ENCODE assay signal across 19 cellular contexts in genomic region chr16:8923199-8923598, GRCh38. TPM values are rescaled to one million over a fixed set of nuclear protein-coding genes. Genes with fewer than 3 reads are reported as not detected.
A peak's percentile ranks its signal among the peaks of the same experiment; 100 is the strongest.
DNase-seq lines count a peak whose midpoint lies in the region; ATAC-seq and TF ChIP-seq lines count a peak whose summit lies in the region.
"Had no signal": no experiment of that assay in that cellular context is flagged by ENCODE, and none has a peak within 500 bp of the region (broad histone marks: within the 10 kb centered on the region; RNA-seq: fewer than 3 reads in every experiment).

No MANE protein-coding gene starts in this region.

- H3K79me2 ChIP-seq in Karpas-422 (ENCODE audit: low read length): peaks cover 34% of the 10 kb centered on the region

- no peak overlapping the region for H3K9ac ChIP-seq in Karpas-422 (ENCODE audit: low read length)

- H3K4me3 ChIP-seq in sigmoid colon (no peak overlapping the region), Karpas-422 (ENCODE audit: low read length) (no peak overlapping the region)
- H3K4me3 ChIP-seq: GM12878, K562 had no signal

- H3K4me1 Mint-ChIP-seq in activated naive CD8-positive, alpha-beta T cell (ENCODE audit: low read depth): peaks cover 52% of the 10 kb centered on the region
- peaks cover 66% of the 10 kb centered on the region for H3K4me1 Mint-ChIP-seq in activated naive CD8-positive, alpha-beta T cell treated with anti-CD3 and anti-CD28 coated beads, Interleukin-2, amount 50 U/mL, for 24 hours

- H3K4me1 ChIP-seq in sigmoid colon (peaks cover 0 to 8% (median 0%) of the 10 kb centered on the region in 4 donors), Karpas-422 (ENCODE audit: low read length) (peaks cover 18% of the 10 kb centered on the region)

- no peaks in the 10 kb centered on the region for H3K9me3 Mint-ChIP-seq in activated naive CD8-positive, alpha-beta T cell (ENCODE audit: low read depth)
- H3K9me3 Mint-ChIP-seq in activated naive CD8-positive, alpha-beta T cell treated with anti-CD3 and anti-CD28 coated beads, Interleukin-2, amount 50 U/mL, for 24 hours: no peaks in the 10 kb centered on the region

- H3K36me3 ChIP-seq in sigmoid colon: peaks cover 0 to 69% (median 32%) of the 10 kb centered on the region in 4 donors
- peaks cover 20% of the 10 kb centered on the region for H3K36me3 ChIP-seq in Karpas-422 (ENCODE audit: insufficient read depth, low read length)

- TF ChIP-seq POLR2A in sigmoid colon (IDR thresholded peaks at IDR 0.05): no peak

- no peak overlapping the region for H3K27ac ChIP-seq in VCaP
- no peak overlapping the region for H3K27ac ChIP-seq in sigmoid colon
- no peak overlapping the region for H3K27ac ChIP-seq in Karpas-422 (ENCODE audit: low read length)
- H3K27ac ChIP-seq: HL-60 had no signal

- no peaks in the 10 kb centered on the region for H3K27me3 ChIP-seq in sigmoid colon
- H3K27me3 ChIP-seq in Karpas-422 (ENCODE audit: low read length): no peaks in the 10 kb centered on the region

- no peak for ATAC-seq in activated naive CD8-positive, alpha-beta T cell treated with anti-CD3 and anti-CD28 coated beads, Interleukin-2, amount 50 U/mL, for 24 hours
- ATAC-seq: GM12878, K562 had no signal

- intact Hi-C loops in sigmoid colon (cut with DNase I): no loop called here

- DNase-seq in activated naive CD8-positive, alpha-beta T cell treated with anti-CD3 and anti-CD28 coated beads, Interleukin-2, amount 50 U/mL, for 24 hours: no peak
- peak; percentile 14 for DNase-seq in globus pallidus (ENCODE audit: low spot score)
- peak; percentile 35 for DNase-seq in putamen (ENCODE audit: low spot score)
- DNase-seq in sigmoid colon: no peak
- DNase-seq in T-helper 2 cell: no peak
- no peak for DNase-seq in Karpas-422
- DNase-seq: Caco-2; DMS53; NCI-H1092; NCI-H2107; NCI-H345; NCI-H69; NK-92 treated with Interleukin-12 subunit alpha and Interleukin-12 subunit beta, amount 100 ng/mL, for 24 hours had no signal

- TF ChIP-seq EP300 in sigmoid colon (IDR thresholded peaks at IDR 0.05): no peak

- WGBS in sigmoid colon, 2 donors: 73 to 87% methylated on average over 11 of the region's 11 CpGs

- peak overlapping the region; percentile 46 for H3K27ac Mint-ChIP-seq in activated naive CD8-positive, alpha-beta T cell
- no peak overlapping the region for H3K27ac Mint-ChIP-seq in activated naive CD8-positive, alpha-beta T cell treated with anti-CD3 and anti-CD28 coated beads, Interleukin-2, amount 50 U/mL, for 24 hours

- H3K4me3 Mint-ChIP-seq in activated naive CD8-positive, alpha-beta T cell: no peak overlapping the region
- H3K4me3 Mint-ChIP-seq in activated naive CD8-positive, alpha-beta T cell treated with anti-CD3 and anti-CD28 coated beads, Interleukin-2, amount 50 U/mL, for 24 hours: no peak overlapping the region

- TF ChIP-seq CTCF in VCaP (conservative IDR thresholded peaks at IDR 0.05) (0 out of 2 replicates have a peak, but pooled peaks have one; percentile 12), sigmoid colon (IDR thresholded peaks at IDR 0.05) (no peak)

- H3K27me3 Mint-ChIP-seq in activated naive CD8-positive, alpha-beta T cell: no peaks in the 10 kb centered on the region
- no peaks in the 10 kb centered on the region for H3K27me3 Mint-ChIP-seq in activated naive CD8-positive, alpha-beta T cell treated with anti-CD3 and anti-CD28 coated beads, Interleukin-2, amount 50 U/mL, for 24 hours

- H2AFZ ChIP-seq in Karpas-422 (ENCODE audit: low read length): no peak overlapping the region

- H4K20me1 ChIP-seq in Karpas-422 (ENCODE audit: insufficient read depth, low read depth, low read length): peaks cover 37% of the 10 kb centered on the region

- H3K9me2 ChIP-seq in Karpas-422 (replicated peaks; ENCODE audit: insufficient read depth, low read length): no peaks in the 10 kb centered on the region

- no peak overlapping the region for H3K4me2 ChIP-seq in Karpas-422 (ENCODE audit: low read depth, low read length, poor library complexity, severe bottlenecking)

- H3K9me3 ChIP-seq in sigmoid colon: no peaks in the 10 kb centered on the region
- no peaks in the 10 kb centered on the region for H3K9me3 ChIP-seq in Karpas-422 (ENCODE audit: low read length)
- H3K9me3 ChIP-seq: Caco-2 had no signal

- H3K36me3 Mint-ChIP-seq in activated naive CD8-positive, alpha-beta T cell: peaks cover 14% of the 10 kb centered on the region
- peaks cover 74% of the 10 kb centered on the region for H3K36me3 Mint-ChIP-seq in activated naive CD8-positive, alpha-beta T cell treated with anti-CD3 and anti-CD28 coated beads, Interleukin-2, amount 50 U/mL, for 24 hours (ENCODE audit: low read depth)

RNA-seq across cellular contexts. Expression of gene USP7, which starts 40.5 kb away (rescaled TPM):
- total RNA-seq in sigmoid colon: 10 to 100 TPM; 64.9 to 84.5 (median 80.5) TPM
- 10 to 100 TPM; 28.8 to 46.1 (median 28.9) TPM for polyA plus RNA-seq in sigmoid colon
- total RNA-seq in Karpas-422 (2014; rRNA removed; shearing (Covaris generic); ENCODE audit: low replicate concordance): 38.6 and 42.5 TPM in 2 replicates

RNA-seq across cellular contexts. Expression of gene LITAFD, which starts 41.0 kb away (rescaled TPM):
- not detected for total RNA-seq in sigmoid colon
- polyA plus RNA-seq in sigmoid colon: not detected
- 0.45 TPM in 1 of 2 replicates, not detected in the other for total RNA-seq in Karpas-422 (2014; rRNA removed; shearing (Covaris generic); ENCODE audit: low replicate concordance)
- total RNA-seq: Caco-2, GM12878, K562, M059J had no signal
- polyA plus RNA-seq: GM12878, K562 had no signal

RNA-seq across cellular contexts. Expression of gene CARHSP1, which starts 54.4 kb away (rescaled TPM):
- total RNA-seq in sigmoid colon: 10 to 100 TPM; 32.1 to 79.5 (median 52.8) TPM
- polyA plus RNA-seq in sigmoid colon: 100 to 1,000 TPM; 121 to 154 (median 134) TPM
- total RNA-seq in Karpas-422 (2014; rRNA removed; shearing (Covaris generic); ENCODE audit: low replicate concordance): 48.3 and 64.4 TPM in 2 replicates

Comparison
In these comparisons a context has a peak if more than half of its experiments do, and no peak if none do; other contexts are left out.
1. DNase-seq: peak in globus pallidus (single experiment) and putamen (single experiment); none in activated naive CD8-positive, alpha-beta T cell treated with anti-CD3 and anti-CD28 coated beads, Interleukin-2, amount 50 U/mL, for 24 hours (single experiment), sigmoid colon (single experiment), T-helper 2 cell (0 of 5) and Karpas-422 (single experiment).